In the genomic region with DNA sequence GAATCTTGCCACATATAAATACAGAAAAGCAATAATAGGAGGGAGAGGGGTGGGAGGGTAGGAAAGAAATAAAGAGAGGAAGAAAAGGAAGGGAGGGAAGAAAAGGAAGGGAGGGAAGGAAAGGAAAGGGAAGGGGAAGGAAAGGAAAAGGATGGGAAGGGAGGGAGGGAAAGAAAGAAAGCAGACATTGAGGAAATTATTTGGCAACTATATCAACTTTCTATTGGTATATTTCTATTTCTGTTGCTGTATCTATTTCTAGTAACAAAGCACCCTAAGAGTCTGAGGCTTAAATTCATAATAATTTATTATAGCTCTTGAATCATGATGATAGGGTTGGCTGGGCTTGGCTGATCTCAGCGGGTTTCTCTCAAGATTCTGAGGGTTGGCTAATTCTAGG, we compare ENCODE assay signal across 26 cellular contexts.
DNase-seq lines count a peak whose midpoint lies in the region; ATAC-seq, FAIRE-seq and TF ChIP-seq lines count a peak whose summit lies in the region.
"Had no signal": no experiment of that assay in that cellular context is flagged by ENCODE, and none has a peak within 500 bp of the region (broad histone marks: within the 10 kb centered on the region; RNA-seq: fewer than 3 reads in every experiment).

No MANE protein-coding gene starts in this region.

- H2AFZ ChIP-seq in GM23338 (peak overlapping the region; percentile 25; the same call in 1 of the 2 replicates), K562 (ENCODE audit: low read depth, low read length) (no peak overlapping the region), neuron (ENCODE audit: low read depth, low read length) (peak overlapping the region; percentile 7)

- no peak overlapping the region for H3K4me3 ChIP-seq in GM23338
- H3K4me3 ChIP-seq in K562: no peak overlapping the region
- no peak overlapping the region for H3K4me3 ChIP-seq in neuron (ENCODE audit: low read length)
- H3K4me3 ChIP-seq in upper lobe of left lung: no peak overlapping the region
- H3K4me3 ChIP-seq: BLaER1, GM12878 had no signal

- H3K27ac ChIP-seq in GM23338 (ENCODE audit: low read depth) (no peak overlapping the region), K562 (ENCODE audit: extremely low read depth, low read depth, low read length) (no peak overlapping the region), upper lobe of left lung (no peak overlapping the region)
- H3K27ac ChIP-seq: BLaER1 had no signal

- no peaks in the 10 kb centered on the region for H3K36me3 ChIP-seq in GM23338 (ENCODE audit: insufficient read depth)
- H3K36me3 ChIP-seq in K562 (ENCODE audit: control insufficient read depth, insufficient read depth, low read length): no peaks in the 10 kb centered on the region
- H3K36me3 ChIP-seq in neuron (ENCODE audit: insufficient read depth, low read length): no peaks in the 10 kb centered on the region
- H3K36me3 ChIP-seq in upper lobe of left lung: no peaks in the 10 kb centered on the region
- H3K36me3 ChIP-seq: BE2C, BLaER1 had no signal

- H3K9me3 Mint-ChIP-seq in GM23338: no peaks in the 10 kb centered on the region

- TF ChIP-seq CTCF in GM23338 (conservative IDR thresholded peaks at IDR 0.05; ENCODE audit: low read depth in 2 of 2): no peak
- no peak for TF ChIP-seq CTCF in K562 (IDR thresholded peaks at IDR 0.05 in 2 of 3, conservative IDR thresholded peaks at IDR 0.05 in 1 of 3; ENCODE audit: insufficient read depth in 2 of 3, low read depth in 1 of 3, low read length in 3 of 3)
- no peak for TF ChIP-seq CTCF in upper lobe of left lung (IDR thresholded peaks at IDR 0.05)

- no peak overlapping the region for H3K4me3 Mint-ChIP-seq in GM23338
- H3K4me3 Mint-ChIP-seq: CD14-positive monocyte; CD4-positive, alpha-beta memory T cell; CD4-positive, CD25-positive, alpha-beta regulatory T cell; CD8-positive, alpha-beta memory T cell had no signal

- no peaks in the 10 kb centered on the region for H4K20me1 ChIP-seq in GM23338 (replicated peaks; ENCODE audit: insufficient read depth)
- H4K20me1 ChIP-seq in K562 (replicated peaks; ENCODE audit: control insufficient read depth, insufficient read depth, low read length): no peaks in the 10 kb centered on the region
- H4K20me1 ChIP-seq: BLaER1 had no signal

- no peak overlapping the region for H3K27ac Mint-ChIP-seq in GM23338
- H3K27ac Mint-ChIP-seq: CD14-positive monocyte; CD4-positive, alpha-beta memory T cell; CD4-positive, CD25-positive, alpha-beta regulatory T cell; CD8-positive, alpha-beta memory T cell had no signal

- H3K27me3 ChIP-seq in GM23338 (ENCODE audit: insufficient read depth) (no peaks in the 10 kb centered on the region), K562 (ENCODE audit: control insufficient read depth in 2 of 2, insufficient read depth in 2 of 2, low read length in 2 of 2) (no peaks in the 10 kb centered on the region), neuron (ENCODE audit: insufficient read depth, low read length) (no peaks in the 10 kb centered on the region), upper lobe of left lung (no peaks in the 10 kb centered on the region)
- H3K27me3 ChIP-seq: BE2C, BLaER1 had no signal

- no peaks in the 10 kb centered on the region for H3K4me1 ChIP-seq in GM23338 (ENCODE audit: insufficient read depth)
- H3K4me1 ChIP-seq in K562 (replicated peaks in 1 of 2; ENCODE audit: control insufficient read depth in 2 of 2, insufficient read depth in 2 of 2, low read length in 2 of 2): no peaks in the 10 kb centered on the region
- H3K4me1 ChIP-seq in neuron (ENCODE audit: insufficient read depth, low read length): no peaks in the 10 kb centered on the region
- no peaks in the 10 kb centered on the region for H3K4me1 ChIP-seq in upper lobe of left lung
- H3K4me1 ChIP-seq: BE2C, BLaER1 had no signal

- intact Hi-C loops in K562 (cut with micrococcal nuclease): no loop called here

- no TSS peak for BruUV-seq in K562 (replicated peaks; lab: Mats Ljungman, UMichigan)

- TF ChIP-seq EP300 in K562 (IDR thresholded peaks at IDR 0.05; ENCODE audit: low read length) (no peak), upper lobe of left lung (IDR thresholded peaks at IDR 0.05) (no peak)

- H3K27me3 Mint-ChIP-seq in GM23338 (ENCODE audit: insufficient read depth, low read depth, poor library complexity): peaks cover 2% of the 10 kb centered on the region
- H3K27me3 Mint-ChIP-seq: CD4-positive, alpha-beta memory T cell; CD4-positive, CD25-positive, alpha-beta regulatory T cell; CD8-positive, alpha-beta memory T cell had no signal

- H3K79me2 ChIP-seq in GM23338 (replicated peaks; ENCODE audit: insufficient read depth): no peaks in the 10 kb centered on the region
- no peaks in the 10 kb centered on the region for H3K79me2 ChIP-seq in K562 (ENCODE audit: control insufficient read depth, insufficient read depth, low read length)

- no peaks in the 10 kb centered on the region for H3K4me1 Mint-ChIP-seq in GM23338
- H3K4me1 Mint-ChIP-seq: CD14-positive monocyte; CD4-positive, alpha-beta memory T cell; CD4-positive, CD25-positive, alpha-beta regulatory T cell; CD8-positive, alpha-beta memory T cell had no signal

- in situ Hi-C loops in K562 (cut with MboI): no loop called here

- H3K4me2 ChIP-seq in GM23338: no peak overlapping the region
- no peak overlapping the region for H3K4me2 ChIP-seq in K562 (ENCODE audit: insufficient read depth, low read length)
- H3K4me2 ChIP-seq: BLaER1 had no signal

- no peak for TF ChIP-seq RAD21 in K562 (CRISPR knock-in tag; conservative IDR thresholded peaks at IDR 0.05 in 1 of 2, IDR thresholded peaks at IDR 0.05 in 1 of 2)

- TF ChIP-seq POLR2A in K562 (conservative IDR thresholded peaks at IDR 0.05): no peak
- TF ChIP-seq POLR2A in upper lobe of left lung (IDR thresholded peaks at IDR 0.05): no peak

- H3K9me1 ChIP-seq in K562 (ENCODE audit: control insufficient read depth, insufficient read depth, low read length): no peaks in the 10 kb centered on the region

- ATAC-seq in GM23338 (no peak), K562 (no peak), upper lobe of left lung (ENCODE audit: low FRiP score in 2 of 2) (no peak)
- ATAC-seq: GM12878 had no signal

- H3K9me2 ChIP-seq in GM23338 (ENCODE audit: insufficient read depth): peaks cover 9% of the 10 kb centered on the region; the same call in 1 of the 2 replicates

- no peaks in the 10 kb centered on the region for H3F3A ChIP-seq in GM23338 (replicated peaks; ENCODE audit: low read depth)

- H3K9me3 ChIP-seq in K562 (replicated peaks; ENCODE audit: control insufficient read depth, insufficient read depth, low read depth, low read length) (no peaks in the 10 kb centered on the region), neuron (ENCODE audit: low read length) (no peaks in the 10 kb centered on the region), upper lobe of left lung (no peaks in the 10 kb centered on the region)
- H3K9me3 ChIP-seq: BE2C, BLaER1 had no signal

- 0% methylated on average over 1 of the region's 1 CpG for WGBS in K562 (ENCODE audit: insufficient coverage, low coverage, missing lambda C conversion rate)
- 67 to 86% methylated on average over 1 of the region's 1 CpG for WGBS in upper lobe of left lung, 2 donors

- no peaks in the 10 kb centered on the region for H3K36me3 Mint-ChIP-seq in GM23338 (ENCODE audit: low read depth)
- H3K36me3 Mint-ChIP-seq: CD14-positive monocyte; CD4-positive, alpha-beta memory T cell; CD4-positive, CD25-positive, alpha-beta regulatory T cell had no signal

- CTCF ChIA-PET in K562 (lab: Yijun Ruan, JAX; ENCODE audit: low intra/inter-chr PET ratio): no interaction called here

- no peak overlapping the region for H3K9ac ChIP-seq in K562 (ENCODE audit: insufficient read depth in 1 of 2, low read depth in 2 of 2, low read length in 2 of 2)
- H3K9ac ChIP-seq: BLaER1 had no signal

- POLR2A ChIA-PET in K562 (lab: Yijun Ruan, JAX): no interaction called here

- no peak for FAIRE-seq in K562 (lab: Jason Lieb, UNC)
- FAIRE-seq: GM12878, GM12892, GM18507 had no signal

- DNase-seq in GM23338 (ENCODE audit: low spot score) (no peak), K562 (ENCODE audit: extremely low read depth in 1 of 4, low spot score in 3 of 4) (no peak), H4 (ENCODE audit: low spot score) (no peak), upper lobe of left lung (no peak)
- no peak for DNase-seq in stimulated activated naive CD4-positive, alpha-beta T cell (lab: John Stamatoyannopoulos, UW)
- DNase-seq: 8988T; ACHN; BE2C; C1 segment of cervical spinal cord; CD4-positive, alpha-beta memory T cell; CD4-positive, CD25-positive, alpha-beta regulatory T cell; CD8-positive, alpha-beta memory T cell; COR-L47; DMS 273 treated with DMSO at 0.1 percent for 48 hours; DMS153; DMS53; DMS79; DND-41; EL; GDM1 had no signal

TF ChIP-seq in GM23338, 12 proteins besides CTCF, POLR2A, EP300 and RAD21 (continues in another document):
- TF ChIP-seq STAT1 (IDR thresholded peaks at IDR 0.05; ENCODE audit: unreplicated experiment): no peak
- no peak for TF ChIP-seq NANOG (IDR thresholded peaks at IDR 0.05; ENCODE audit: borderline replicate concordance)
- no peak for TF ChIP-seq EZH2phosphoT487 (IDR thresholded peaks at IDR 0.05; ENCODE audit: unreplicated experiment)

TF ChIP-seq in K562, 482 proteins besides CTCF, POLR2A, EP300 and RAD21:
- TF ChIP-seq PCBP2 (IDR thresholded peaks at IDR 0.05; ENCODE audit: low read depth, low read length, poor library complexity, severe bottlenecking) (peak; percentile 74), FOXA3 (CRISPR knock-in tag; conservative IDR thresholded peaks at IDR 0.05 in 1 of 2, IDR thresholded peaks at IDR 0.05 in 1 of 2) (no peak)
- TF ChIP-seq, protein P1, sequence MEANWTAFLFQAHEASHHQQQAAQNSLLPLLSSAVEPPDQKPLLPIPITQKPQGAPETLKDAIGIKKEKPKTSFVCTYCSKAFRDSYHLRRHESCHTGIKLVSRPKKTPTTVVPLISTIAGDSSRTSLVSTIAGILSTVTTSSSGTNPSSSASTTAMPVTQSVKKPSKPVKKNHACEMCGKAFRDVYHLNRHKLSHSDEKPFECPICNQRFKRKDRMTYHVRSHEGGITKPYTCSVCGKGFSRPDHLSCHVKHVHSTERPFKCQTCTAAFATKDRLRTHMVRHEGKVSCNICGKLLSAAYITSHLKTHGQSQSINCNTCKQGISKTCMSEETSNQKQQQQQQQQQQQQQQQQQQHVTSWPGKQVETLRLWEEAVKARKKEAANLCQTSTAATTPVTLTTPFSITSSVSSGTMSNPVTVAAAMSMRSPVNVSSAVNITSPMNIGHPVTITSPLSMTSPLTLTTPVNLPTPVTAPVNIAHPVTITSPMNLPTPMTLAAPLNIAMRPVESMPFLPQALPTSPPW (CRISPR knock-in tag; IDR thresholded peaks at IDR 0.05): no peak
